In genomic region chr16:2835638-2836493, GRCh38 we compare ENCODE assay signal across 10 cellular contexts. TPM values are rescaled to one million over a fixed set of nuclear protein-coding genes. Genes with fewer than 3 reads are reported as not detected.
DNase-seq lines count a peak whose midpoint lies in the region; ATAC-seq, FAIRE-seq and TF ChIP-seq lines count a peak whose summit lies in the region.
"Had no signal": no experiment of that assay in that cellular context is flagged by ENCODE, and none has a peak within 500 bp of the region (broad histone marks: within the 10 kb centered on the region; RNA-seq: fewer than 3 reads in every experiment).

No MANE protein-coding gene starts in this region.

- no peak overlapping the region for H3K27ac ChIP-seq in H1 (ENCODE audit: low read depth, low read length)

- H3K56ac ChIP-seq in H1 (replicated peaks; ENCODE audit: insufficient read length, low read depth, low read length) = no peak overlapping the region

- H4K5ac ChIP-seq in H1 (ENCODE audit: insufficient read length, low read depth, low read length) = peak overlapping the region; percentile 25

- H2BK5ac ChIP-seq in H1 (ENCODE audit: low read depth, low read length) = peak overlapping the region; percentile 93

- H4K91ac ChIP-seq in H1 (replicated peaks; ENCODE audit: insufficient read length, low read length) = peak overlapping the region; percentile 37

- H3K36me3 Mint-ChIP-seq in activated CD8-positive, alpha-beta memory T cell treated with anti-CD3 and anti-CD28 coated beads, Interleukin-2, amount 10 ng/mL, durations not matched to agents 7 days and 5 days = no peaks in the 10 kb centered on the region

- H3K9me3 ChIP-seq in H1 (ENCODE audit: insufficient read depth in 2 of 2, low read depth in 1 of 2, low read length in 1 of 2) = no peaks in the 10 kb centered on the region

- H3K9me3 Mint-ChIP-seq in activated CD8-positive, alpha-beta memory T cell treated with anti-CD3 and anti-CD28 coated beads, Interleukin-2, amount 10 ng/mL, durations not matched to agents 7 days and 5 days (ENCODE audit: low read depth) = peaks cover 2% of the 10 kb centered on the region

- TF ChIP-seq RAD21 in H1 (IDR thresholded peaks at IDR 0.05 in 1 of 2, conservative IDR thresholded peaks at IDR 0.05 in 1 of 2; ENCODE audit: low read depth in 2 of 2, low read length in 2 of 2) = no peak

- no peak overlapping the region for H2BK120ac ChIP-seq in H1 (replicated peaks; ENCODE audit: low read depth, low read length)

- H3K27ac Mint-ChIP-seq in activated CD8-positive, alpha-beta memory T cell treated with anti-CD3 and anti-CD28 coated beads, Interleukin-2, amount 10 ng/mL, durations not matched to agents 7 days and 5 days = no peak overlapping the region

- CTCF ChIA-PET in H1 (lab: Charles Lee; ENCODE audit: partially characterized antibody) = interaction anchor here (0.6 to 1.3 kb wide), 2 partner anchors 10 to 32 kb away, joined by 3 to 4 read pairs; no protein-coding TSS in a partner anchor
- CTCF ChIA-PET in activated CD8-positive, alpha-beta memory T cell treated with anti-CD3 and anti-CD28 coated beads, Interleukin-2, amount 10 ng/mL, durations not matched to agents 7 days and 5 days (lab: Charles Lee) = no interaction called here

- peaks cover 11% of the 10 kb centered on the region for H3K27me3 Mint-ChIP-seq in activated CD8-positive, alpha-beta memory T cell treated with anti-CD3 and anti-CD28 coated beads, Interleukin-2, amount 10 ng/mL, durations not matched to agents 7 days and 5 days

- H3K4me3 Mint-ChIP-seq in activated CD8-positive, alpha-beta memory T cell treated with anti-CD3 and anti-CD28 coated beads, Interleukin-2, amount 10 ng/mL, durations not matched to agents 7 days and 5 days = no peak overlapping the region

- H3K14ac ChIP-seq in H1 (ENCODE audit: insufficient read length) = no peak overlapping the region

- no peak overlapping the region for H3K23ac ChIP-seq in H1 (ENCODE audit: insufficient read length)

- H3K9ac ChIP-seq in H1 (replicated peaks in 1 of 4; ENCODE audit: extremely low read depth in 1 of 4, low read depth in 3 of 4, low read length in 3 of 4) = no peak overlapping the region; a peak in 1 of 7 replicates

- TF ChIP-seq CTCF in H1 (IDR thresholded peaks at IDR 0.05; ENCODE audit: control extremely low read depth in 1 of 3, insufficient read depth in 1 of 3, low read depth in 1 of 3, low read length in 3 of 3) = no peak

- no peaks in the 10 kb centered on the region for H3K36me3 ChIP-seq in H1 (ENCODE audit: control insufficient read depth in 2 of 4, insufficient read depth in 4 of 4, low read length in 3 of 4)

- 74% methylated on average over 22 of the region's 22 CpGs; no CpG with 5 or more reads in 1 of the 2 experiments for WGBS in H1 (ENCODE audit: extremely low coverage in 1 of 2, insufficient coverage in 1 of 2, insufficient read length in 1 of 2, insufficient replicate concordance in 2 of 2, low coverage in 1 of 2, low lambda C conversion rate in 2 of 2, missing lambda C conversion rate in 1 of 2), 2 experiments

- H3K4me2 ChIP-seq in H1 (ENCODE audit: insufficient read depth in 1 of 2, low read depth in 2 of 2, low read length in 2 of 2) = 0 out of 4 replicates have a peak overlapping the region, but pooled peaks of 1 of the 2 experiments have one; percentile 13

- H3K23me2 ChIP-seq in H1 (ENCODE audit: low read depth, low read length) = peaks cover 14% of the 10 kb centered on the region; the same call in 1 of the 2 replicates

- no peak overlapping the region for H4K8ac ChIP-seq in H1 (ENCODE audit: extremely low read depth, insufficient read depth, low read length)

- H3K27me3 ChIP-seq in H1 (replicated peaks in 1 of 4; ENCODE audit: control insufficient read depth in 3 of 4, extremely low read depth in 1 of 4, insufficient read depth in 3 of 4, low read length in 3 of 4) = peaks cover 0 to 2% (median 0%) of the 10 kb centered on the region in 4 experiments; a peak in 1 of 7 replicates

- H2AK5ac ChIP-seq in H1 (ENCODE audit: low read depth, low read length) = peak overlapping the region; percentile 93

- peak; percentile 43 for DNase-seq in COLO668 (lab: John Stamatoyannopoulos, UW; ENCODE audit: unreplicated experiment)
- peak; percentile 100 for DNase-seq in M059J (ENCODE audit: low read depth)
- DNase-seq in H1 (ENCODE audit: low read depth in 1 of 2, low spot score in 2 of 2) = peak in 1 of 2 experiments; percentile 72
- DNase-seq in myocyte (ENCODE audit: low read depth) = peak; percentile 99
- no peak for DNase-seq in activated CD8-positive, alpha-beta memory T cell treated with anti-CD3 and anti-CD28 coated beads, Interleukin-2, amount 10 ng/mL, durations not matched to agents 7 days and 5 days
- DNase-seq in stimulated activated CD4-positive, alpha-beta T cell treated with anti-CD3 and anti-CD28 coated beads, Interleukin-4, amount 100 ng/mL, for 4 hours = no peak
- DNase-seq: T-helper 2 cell had no signal

- POLR2A ChIA-PET in H1 (lab: Charles Lee; ENCODE audit: partially characterized antibody) = interaction anchor here (1.7 kb wide), 1 partner anchor 12 kb away, joined by 3 read pairs; no protein-coding TSS in a partner anchor

- TF ChIP-seq EP300 in H1 (IDR thresholded peaks at IDR 0.05; ENCODE audit: borderline replicate concordance in 1 of 2, low read depth in 2 of 2, low read length in 2 of 2) = no peak

- H2BK15ac ChIP-seq in H1 (ENCODE audit: low read length) = peak overlapping the region; percentile 81; the same call in 1 of the 2 replicates

- H2AFZ ChIP-seq in H1 (ENCODE audit: low read length) = peak overlapping the region; percentile 47; the same call in 1 of the 2 replicates

- H2BK12ac ChIP-seq in H1 (ENCODE audit: low read depth, low read length) = peak overlapping the region; percentile 96

- H3K79me2 ChIP-seq in H1 (ENCODE audit: control insufficient read depth in 1 of 2, insufficient read depth in 2 of 2, low read length in 2 of 2) = no peaks in the 10 kb centered on the region

- H3K18ac ChIP-seq in H1 (ENCODE audit: extremely low read depth, low read length) = peak overlapping the region; percentile 93

- FAIRE-seq in H1 (lab: Jason Lieb, UNC) = no peak
- FAIRE-seq: colon had no signal

- H3K4me1 Mint-ChIP-seq in activated CD8-positive, alpha-beta memory T cell treated with anti-CD3 and anti-CD28 coated beads, Interleukin-2, amount 10 ng/mL, durations not matched to agents 7 days and 5 days = peaks cover 5% of the 10 kb centered on the region

- peaks cover 0 to 9% (median 2%) of the 10 kb centered on the region in 4 experiments; a peak in 5 of 7 replicates for H3K4me1 ChIP-seq in H1 (replicated peaks in 1 of 4; ENCODE audit: control insufficient read depth in 3 of 4, insufficient read depth in 4 of 4, low read length in 3 of 4)

- H3K79me1 ChIP-seq in H1 (ENCODE audit: low read depth, low read length) = no peaks in the 10 kb centered on the region

- peak overlapping the region; percentile 63 for H3K4ac ChIP-seq in H1 (replicated peaks; ENCODE audit: insufficient read length, low read depth, low read length)

- no peak for TF ChIP-seq POLR2A in H1 (IDR thresholded peaks at IDR 0.05; ENCODE audit: control extremely low read depth in 1 of 2, low read depth in 2 of 2, low read length in 2 of 2)

- H2BK20ac ChIP-seq in H1 (ENCODE audit: low read length) = peak overlapping the region; percentile 93; the same call in 1 of the 2 replicates

- H3K4me3 ChIP-seq in H1 (ENCODE audit: extremely low read depth in 1 of 4, insufficient read depth in 2 of 4, low read depth in 3 of 4, low read length in 4 of 4) = no peak overlapping the region; a peak in 1 of 8 replicates

- H4K20me1 ChIP-seq in H1 (replicated peaks in 1 of 2; ENCODE audit: control insufficient read depth in 1 of 2, insufficient read depth in 2 of 2, low read length in 2 of 2) = peaks cover 0 to 2% of the 10 kb centered on the region in 2 experiments

- ATAC-seq in HG02870 (IDR thresholded peaks at IDR 0.05; ENCODE audit: unreplicated experiment) (no peak), HG03520 (IDR thresholded peaks at IDR 0.05; ENCODE audit: unreplicated experiment) (no peak)
- ATAC-seq in activated CD8-positive, alpha-beta memory T cell treated with anti-CD3 and anti-CD28 coated beads, Interleukin-2, amount 10 ng/mL, durations not matched to agents 7 days and 5 days = no peak

RNA-seq across cellular contexts. Expression of gene ZG16B, which starts 5.8 kb away (rescaled TPM):
- total RNA-seq in M059J (2014; rRNA removed; shearing (Covaris generic)) = 0.12 and 3.9 TPM in 2 replicates
- not detected in 2 replicates for total RNA-seq in H1 (2021; fragmentation: NEBNext Ultra II Directional; extraction: Animal tissue kit (Norgen Biotek cat#: 25700))
- 0.11 TPM in 1 of 2 replicates, not detected in the other for polyA plus RNA-seq in H1 (2011; rRNA removed)
- 0.17 TPM for polyA plus RNA-seq in H1 (2011; cell fraction: cytosol; rRNA removed)
- not detected for polyA plus RNA-seq in H1 (2011; cell fraction: nucleus; rRNA removed)
- polyA plus RNA-seq in H1 (2012, experiment 1 of 2) = not detected in 4 replicates
- not detected for polyA plus RNA-seq in H1 (2012, experiment 2 of 2)
- polyA plus RNA-seq in H1 (2013, experiment 1 of 2) = 0.06 TPM
- not detected for polyA plus RNA-seq in H1 (2013, experiment 2 of 2)
- 0.41 TPM in 1 of 2 replicates, not detected in the other for polyA minus RNA-seq in H1 (2011; rRNA and poly(A)+ RNA removed)
- polyA minus RNA-seq in H1 (2011; cell fraction: cytosol; rRNA and poly(A)+ RNA removed) = not detected
- not detected for polyA minus RNA-seq in H1 (2011; cell fraction: nucleus; rRNA and poly(A)+ RNA removed)
- not detected in 2 replicates for total RNA-seq in myocyte
- polyA plus RNA-seq in myocyte (2012) = not detected
- total RNA-seq in activated CD8-positive, alpha-beta memory T cell treated with anti-CD3 and anti-CD28 coated beads, Interleukin-2, amount 10 ng/mL, durations not matched to agents 7 days and 5 days = 1 to 10 TPM; 3.6 to 7.0 TPM

RNA-seq across cellular contexts. Expression of gene PRSS21, which starts 18.8 kb away (rescaled TPM):
- total RNA-seq in M059J (2014; rRNA removed; shearing (Covaris generic)) = not detected in 2 replicates
- 1.0 and 2.7 TPM in 2 replicates for total RNA-seq in H1 (2021; fragmentation: NEBNext Ultra II Directional; extraction: Animal tissue kit (Norgen Biotek cat#: 25700))
- polyA plus RNA-seq in H1 (2011; rRNA removed) = 0.76 and 1.4 TPM in 2 replicates
- 0.98 TPM for polyA plus RNA-seq in H1 (2011; cell fraction: cytosol; rRNA removed)
- 3.6 TPM for polyA plus RNA-seq in H1 (2011; cell fraction: nucleus; rRNA removed)
- polyA plus RNA-seq in H1 (2012, experiment 1 of 2) = 0.54 to 1.2 TPM (median 0.81 TPM) in 3 of 4 replicates, not detected in the other
- polyA plus RNA-seq in H1 (2012, experiment 2 of 2) = 0.51 TPM
- polyA plus RNA-seq in H1 (2013, experiment 1 of 2) = 1.2 TPM
- 0.96 TPM for polyA plus RNA-seq in H1 (2013, experiment 2 of 2)
- polyA minus RNA-seq in H1 (2011; rRNA and poly(A)+ RNA removed) = 0.32 TPM in 1 of 2 replicates, not detected in the other
- 1.8 TPM for polyA minus RNA-seq in H1 (2011; cell fraction: cytosol; rRNA and poly(A)+ RNA removed)
- polyA minus RNA-seq in H1 (2011; cell fraction: nucleus; rRNA and poly(A)+ RNA removed) = 3.7 TPM
- not detected in 2 replicates for total RNA-seq in myocyte
- polyA plus RNA-seq in myocyte (2012) = not detected
- total RNA-seq in activated CD8-positive, alpha-beta memory T cell treated with anti-CD3 and anti-CD28 coated beads, Interleukin-2, amount 10 ng/mL, durations not matched to agents 7 days and 5 days = 10 to 100 TPM in 1 of 2 experiments, 1 to 10 TPM in 1; 6.0 to 10.3 TPM

RNA-seq across cellular contexts. Expression of gene PRSS22, which starts 22.1 kb away (rescaled TPM):
- not detected in 2 replicates for total RNA-seq in M059J (2014; rRNA removed; shearing (Covaris generic))
- total RNA-seq in H1 (2021; fragmentation: NEBNext Ultra II Directional; extraction: Animal tissue kit (Norgen Biotek cat#: 25700)) = 2.7 and 4.4 TPM in 2 replicates
- polyA plus RNA-seq in H1 (2011; rRNA removed) = 4.0 and 5.8 TPM in 2 replicates
- 5.2 TPM for polyA plus RNA-seq in H1 (2011; cell fraction: cytosol; rRNA removed)
- polyA plus RNA-seq in H1 (2011; cell fraction: nucleus; rRNA removed) = 20.5 TPM
- polyA plus RNA-seq in H1 (2012, experiment 1 of 2) = 1.5 to 4.3 TPM (median 2.9 TPM) in 4 replicates
- polyA plus RNA-seq in H1 (2012, experiment 2 of 2) = 1.6 TPM
- 3.5 TPM for polyA plus RNA-seq in H1 (2013, experiment 1 of 2)
- 3.1 TPM for polyA plus RNA-seq in H1 (2013, experiment 2 of 2)
- polyA minus RNA-seq in H1 (2011; rRNA and poly(A)+ RNA removed) = 1.3 and 1.7 TPM in 2 replicates
- polyA minus RNA-seq in H1 (2011; cell fraction: cytosol; rRNA and poly(A)+ RNA removed) = 1.3 TPM
- polyA minus RNA-seq in H1 (2011; cell fraction: nucleus; rRNA and poly(A)+ RNA removed) = 4.4 TPM
- total RNA-seq in myocyte = not detected in 2 replicates
- not detected for polyA plus RNA-seq in myocyte (2012)
- not detected for total RNA-seq in activated CD8-positive, alpha-beta memory T cell treated with anti-CD3 and anti-CD28 coated beads, Interleukin-2, amount 10 ng/mL, durations not matched to agents 7 days and 5 days

RNA-seq across cellular contexts. Expression of gene PRSS41, which starts 37.6 kb away (rescaled TPM):
- total RNA-seq in M059J (2014; rRNA removed; shearing (Covaris generic)) = not detected in 2 replicates
- not detected in 2 replicates for total RNA-seq in H1 (2021; fragmentation: NEBNext Ultra II Directional; extraction: Animal tissue kit (Norgen Biotek cat#: 25700))
- not detected in 2 replicates for polyA plus RNA-seq in H1 (2011; rRNA removed)
- not detected for polyA plus RNA-seq in H1 (2011; cell fraction: cytosol; rRNA removed)
- 0.10 TPM for polyA plus RNA-seq in H1 (2011; cell fraction: nucleus; rRNA removed)
- not detected in 4 replicates for polyA plus RNA-seq in H1 (2012, experiment 1 of 2)
- not detected for polyA plus RNA-seq in H1 (2012, experiment 2 of 2)
- polyA plus RNA-seq in H1 (2013, experiment 1 of 2) = not detected
- not detected for polyA plus RNA-seq in H1 (2013, experiment 2 of 2)
- polyA minus RNA-seq in H1 (2011; rRNA and poly(A)+ RNA removed) = not detected in 2 replicates
- polyA minus RNA-seq in H1 (2011; cell fraction: cytosol; rRNA and poly(A)+ RNA removed) = not detected
- polyA minus RNA-seq in H1 (2011; cell fraction: nucleus; rRNA and poly(A)+ RNA removed) = not detected
- not detected in 2 replicates for total RNA-seq in myocyte
- not detected for polyA plus RNA-seq in myocyte (2012)
- total RNA-seq in activated CD8-positive, alpha-beta memory T cell treated with anti-CD3 and anti-CD28 coated beads, Interleukin-2, amount 10 ng/mL, durations not matched to agents 7 days and 5 days = not detected

RNA-seq across cellular contexts. Expression of gene FLYWCH2, which starts 47.1 kb away (rescaled TPM):
- total RNA-seq in M059J (2014; rRNA removed; shearing (Covaris generic)) = 97.4 and 112 TPM in 2 replicates
- 16.4 and 20.2 TPM in 2 replicates for total RNA-seq in H1 (2021; fragmentation: NEBNext Ultra II Directional; extraction: Animal tissue kit (Norgen Biotek cat#: 25700))
- polyA plus RNA-seq in H1 (2011; rRNA removed) = 30.7 and 43.8 TPM in 2 replicates
- polyA plus RNA-seq in H1 (2011; cell fraction: cytosol; rRNA removed) = 44.9 TPM
- 27.4 TPM for polyA plus RNA-seq in H1 (2011; cell fraction: nucleus; rRNA removed)
- polyA plus RNA-seq in H1 (2012, experiment 1 of 2) = 17.1 to 25.9 TPM (median 22.0 TPM) in 4 replicates
- polyA plus RNA-seq in H1 (2012, experiment 2 of 2) = 24.5 TPM
- 16.8 TPM for polyA plus RNA-seq in H1 (2013, experiment 1 of 2)
- 16.0 TPM for polyA plus RNA-seq in H1 (2013, experiment 2 of 2)
- polyA minus RNA-seq in H1 (2011; rRNA and poly(A)+ RNA removed) = 4.6 and 5.4 TPM in 2 replicates
- polyA minus RNA-seq in H1 (2011; cell fraction: cytosol; rRNA and poly(A)+ RNA removed) = 14.3 TPM
- polyA minus RNA-seq in H1 (2011; cell fraction: nucleus; rRNA and poly(A)+ RNA removed) = 14.3 TPM
- 59.9 and 77.1 TPM in 2 replicates for total RNA-seq in myocyte
- 46.2 TPM for polyA plus RNA-seq in myocyte (2012)
- total RNA-seq in activated CD8-positive, alpha-beta memory T cell treated with anti-CD3 and anti-CD28 coated beads, Interleukin-2, amount 10 ng/mL, durations not matched to agents 7 days and 5 days = 10 to 100 TPM; 19.6 to 19.7 TPM

Comparison
In these comparisons a context has a peak if more than half of its experiments do, and no peak if none do; other contexts are left out.
1. DNase-seq: peak in COLO668 (single experiment), M059J (single experiment) and myocyte (single experiment); none in activated CD8-positive, alpha-beta memory T cell treated with anti-CD3 and anti-CD28 coated beads, Interleukin-2, amount 10 ng/mL, durations not matched to agents 7 days and 5 days (single experiment) and stimulated activated CD4-positive, alpha-beta T cell treated with anti-CD3 and anti-CD28 coated beads, Interleukin-4, amount 100 ng/mL, for 4 hours (0 of 2).